ENCODE assay signal across 11 cellular contexts in the genomic region with DNA sequence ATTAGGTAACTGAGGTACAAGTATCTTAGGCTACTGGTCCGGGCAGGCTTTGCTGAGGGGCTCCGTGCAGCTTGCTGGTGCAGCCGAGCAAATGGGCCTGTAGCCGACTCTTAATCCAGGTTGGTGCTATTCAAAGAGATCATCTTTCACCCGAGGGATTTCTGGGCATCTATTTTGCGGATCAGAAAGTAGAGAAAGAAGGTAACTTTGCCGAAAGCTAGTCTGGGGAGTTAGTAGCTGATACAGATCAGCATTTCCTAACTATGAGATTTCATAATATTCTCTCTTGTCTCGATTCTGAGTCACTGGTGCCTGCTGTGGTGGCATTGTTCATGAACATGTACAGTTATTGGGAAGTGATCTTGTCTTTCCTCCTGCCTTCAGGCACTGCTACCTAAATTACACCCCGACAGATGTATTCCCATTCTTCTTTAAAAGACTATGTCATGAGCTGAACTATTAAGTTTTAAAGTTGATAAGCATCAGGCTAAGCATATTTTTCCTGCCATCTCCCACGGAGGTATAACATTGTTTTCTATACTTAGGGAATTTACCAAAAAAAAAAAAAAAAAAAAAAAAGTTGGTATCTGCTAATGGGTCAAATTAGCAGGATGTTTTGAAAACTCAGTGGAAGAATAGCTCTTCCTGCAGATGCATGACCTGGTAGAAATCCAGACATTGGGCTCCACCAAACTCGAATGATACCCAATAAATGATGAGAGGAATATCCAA. TPM values are rescaled to one million over a fixed set of nuclear protein-coding genes. Genes with fewer than 3 reads are reported as not detected.
A peak's percentile ranks its signal among the peaks of the same experiment; 100 is the strongest.
DNase-seq lines count a peak whose midpoint lies in the region; ATAC-seq and TF ChIP-seq lines count a peak whose summit lies in the region.
"Had no signal": no experiment of that assay in that cellular context is flagged by ENCODE, and none has a peak within 500 bp of the region (broad histone marks: within the 10 kb centered on the region; RNA-seq: fewer than 3 reads in every experiment).

No MANE protein-coding gene starts in this region.

- DNase-seq in HS-5 (ENCODE audit: low read depth) (peak; percentile 58), SJCRH30 (peak; percentile 34 to 63), esophagus squamous epithelium (lab: John Stamatoyannopoulos, UW) (no peak), GM20000 (ENCODE audit: low spot score) (no peak), spleen (no peak)
- DNase-seq: activated naive CD4-positive, alpha-beta T cell had no signal

- 0 out of 2 replicates have a peak overlapping the region, but pooled peaks have one; percentile 4 for H3K4me3 ChIP-seq in SJCRH30
- H3K4me3 ChIP-seq in esophagus squamous epithelium: peak overlapping the region in 3 of 4 donors; percentile 15 to 38 (median 27)
- peak overlapping the region in 1 of 7 experiments; percentile 23 for H3K4me3 ChIP-seq in skin epidermis
- H3K4me3 ChIP-seq in spleen: no peak overlapping the region
- H3K4me3 ChIP-seq: hepatocyte had no signal

- no peaks in the 10 kb centered on the region for H3K4me1 Mint-ChIP-seq in activated T-helper 17 cell treated with anti-CD3 and anti-CD28 coated beads, Interleukin-2, amount 50 U/mL, for 72 hours
- H3K4me1 Mint-ChIP-seq: neural crest cell had no signal

- no peaks in the 10 kb centered on the region for H3K27me3 Mint-ChIP-seq in activated T-helper 17 cell treated with anti-CD3 and anti-CD28 coated beads, Interleukin-2, amount 50 U/mL, for 72 hours

- H3K4me1 ChIP-seq in SJCRH30: peaks cover 33% of the 10 kb centered on the region
- peaks cover 28 to 80% (median 58%) of the 10 kb centered on the region in 3 donors for H3K4me1 ChIP-seq in esophagus squamous epithelium
- peaks cover 0 to 39% (median 25%) of the 10 kb centered on the region in 6 donors for H3K4me1 ChIP-seq in spleen

- H3K36me3 Mint-ChIP-seq in activated T-helper 17 cell treated with anti-CD3 and anti-CD28 coated beads, Interleukin-2, amount 50 U/mL, for 72 hours (ENCODE audit: low read depth): no peaks in the 10 kb centered on the region

- TF ChIP-seq CTCF in esophagus squamous epithelium (IDR thresholded peaks at IDR 0.05) (no peak), GM20000 (IDR thresholded peaks at IDR 0.05; ENCODE audit: extremely low read depth, missing control alignments) (no peak), spleen (IDR thresholded peaks at IDR 0.05 in 8 of 11, conservative IDR thresholded peaks at IDR 0.05 in 3 of 11) (no peak)

- H3K27ac ChIP-seq in SJCRH30: no peak overlapping the region
- H3K27ac ChIP-seq in esophagus squamous epithelium: peak overlapping the region; percentile 70 to 85 (median 82)
- peak overlapping the region in 13 of 21 experiments; percentile 1 to 69 (median 56) for H3K27ac ChIP-seq in skin epidermis
- H3K27ac ChIP-seq in spleen: no peak overlapping the region
- H3K27ac ChIP-seq: hepatocyte had no signal

- H3K9me3 Mint-ChIP-seq in activated T-helper 17 cell treated with anti-CD3 and anti-CD28 coated beads, Interleukin-2, amount 50 U/mL, for 72 hours: no peaks in the 10 kb centered on the region
- H3K9me3 Mint-ChIP-seq: neural crest cell had no signal

- H3K9me3 ChIP-seq in SJCRH30 (replicated peaks) (no peaks in the 10 kb centered on the region; the same call in 1 of the 2 replicates), esophagus squamous epithelium (no peaks in the 10 kb centered on the region), spleen (no peaks in the 10 kb centered on the region)

- TF ChIP-seq POLR2A in esophagus squamous epithelium (IDR thresholded peaks at IDR 0.05) (no peak), spleen (IDR thresholded peaks at IDR 0.05) (no peak)

- H3K27ac Mint-ChIP-seq in activated T-helper 17 cell treated with anti-CD3 and anti-CD28 coated beads, Interleukin-2, amount 50 U/mL, for 72 hours: no peak overlapping the region

- H3K27me3 ChIP-seq in SJCRH30 (no peaks in the 10 kb centered on the region), esophagus squamous epithelium (no peaks in the 10 kb centered on the region), spleen (replicated peaks in 1 of 7) (no peaks in the 10 kb centered on the region)
- H3K27me3 ChIP-seq: hepatocyte had no signal

- intact Hi-C loops in esophagus squamous epithelium (cut with DNase I) (no loop called here), spleen (cut with DNase I; ENCODE audit: low total_unique reads) (no loop called here)

- ATAC-seq in activated T-helper 17 cell treated with anti-CD3 and anti-CD28 coated beads, Interleukin-2, amount 50 U/mL, for 72 hours (replicated peaks): no peak
- no peak for ATAC-seq in HG03095 (IDR thresholded peaks at IDR 0.05; ENCODE audit: unreplicated experiment)

- WGBS in esophagus squamous epithelium, 2 donors: 26 to 34% methylated on average over 11 of the region's 11 CpGs
- 55 to 76% (median 65%) methylated on average over 11 of the region's 11 CpGs for WGBS in spleen, 5 donors

- no peak overlapping the region for H3K4me3 Mint-ChIP-seq in activated T-helper 17 cell treated with anti-CD3 and anti-CD28 coated beads, Interleukin-2, amount 50 U/mL, for 72 hours
- H3K4me3 Mint-ChIP-seq: neural crest cell had no signal

- H3K36me3 ChIP-seq in SJCRH30 (no peaks in the 10 kb centered on the region), esophagus squamous epithelium (no peaks in the 10 kb centered on the region), spleen (no peaks in the 10 kb centered on the region)

RNA-seq across cellular contexts. Expression of gene NFIA, which starts 57.1 kb away (rescaled TPM):
- total RNA-seq in SJCRH30 (2014; rRNA removed; shearing (Covaris generic)): 21.1 and 23.9 TPM in 2 replicates
- total RNA-seq in esophagus squamous epithelium (10 to 100 TPM; 27.9 to 79.9 (median 36.7) TPM), spleen (10 to 100 TPM; 33.2 to 76.8 (median 40.1) TPM)
- total RNA-seq in activated T-helper 17 cell treated with anti-CD3 and anti-CD28 coated beads, Interleukin-2, amount 50 U/mL, for 72 hours: 1 to 10 TPM; 3.5 to 5.1 TPM
- 1 to 10 TPM; 3.1 to 3.7 (median 3.1) TPM for polyA plus RNA-seq in spleen

Comparison
In these comparisons a context has a peak if more than half of its experiments do, and no peak if none do; other contexts are left out.
1. DNase-seq: peak in HS-5 (single experiment) and SJCRH30 (2 of 2); none in esophagus squamous epithelium (single experiment), GM20000 (single experiment) and spleen (single experiment).
2. H3K27ac ChIP-seq: peak in esophagus squamous epithelium (4 of 4) and skin epidermis (13 of 21); none in SJCRH30 (single experiment) and spleen (0 of 8).
3. H3K4me3 ChIP-seq: peak in SJCRH30 (single experiment) and esophagus squamous epithelium (3 of 4); none in spleen (0 of 8).